ENCODE assay signal across 20 cellular contexts in the genomic region with DNA sequence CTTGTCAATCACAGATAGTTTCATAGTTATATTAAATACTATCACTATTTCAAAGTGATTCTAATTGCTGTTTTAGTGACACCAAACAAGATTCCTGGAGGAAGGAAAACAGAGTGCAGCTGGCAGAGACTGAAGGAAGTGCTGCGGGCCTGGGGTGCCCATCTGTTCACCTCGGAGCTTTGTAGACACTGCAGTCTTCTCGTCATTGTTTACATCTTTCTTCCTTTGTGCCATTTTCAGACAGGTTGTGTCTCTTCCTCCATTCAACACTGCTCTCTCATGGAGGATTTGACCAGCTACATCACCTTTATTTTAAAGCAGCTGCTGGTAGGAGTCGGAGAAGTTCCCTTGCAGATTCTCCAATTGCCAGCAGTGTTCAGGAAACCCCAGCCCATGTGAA. TPM values are rescaled to one million over a fixed set of nuclear protein-coding genes. Genes with fewer than 3 reads are reported as not detected.
DNase-seq lines count a peak whose midpoint lies in the region; ATAC-seq, FAIRE-seq and TF ChIP-seq lines count a peak whose summit lies in the region.
"Had no signal": no experiment of that assay in that cellular context is flagged by ENCODE, and none has a peak within 500 bp of the region (broad histone marks: within the 10 kb centered on the region; RNA-seq: fewer than 3 reads in every experiment).

No MANE protein-coding gene starts in this region.

- H3K9ac ChIP-seq in endothelial cell of umbilical vein (replicated peaks; ENCODE audit: extremely low read depth, insufficient read depth, low read length), result no peak overlapping the region
- H3K9ac ChIP-seq: GM23248 had no signal

- TF ChIP-seq POLR2A in endothelial cell of umbilical vein (IDR thresholded peaks at IDR 0.05; ENCODE audit: low read depth, low read length), result no peak

- no peak for FAIRE-seq in endothelial cell of umbilical vein (lab: Jason Lieb, UNC)
- FAIRE-seq: GM12892, GM19239 had no signal

- no peaks in the 10 kb centered on the region for H3K36me3 ChIP-seq in endothelial cell of umbilical vein (ENCODE audit: control insufficient read depth in 2 of 2, extremely low read depth in 1 of 2, insufficient read depth in 2 of 2, low read length in 2 of 2)
- no peaks in the 10 kb centered on the region for H3K36me3 ChIP-seq in thymus (ENCODE audit: control insufficient read depth, insufficient read depth)

- H2AFZ ChIP-seq in endothelial cell of umbilical vein (ENCODE audit: low read depth, low read length), result peak overlapping the region; percentile 52
- H2AFZ ChIP-seq: GM23248 had no signal

- no peaks in the 10 kb centered on the region for H3K9me3 ChIP-seq in endothelial cell of umbilical vein (replicated peaks; ENCODE audit: control insufficient read depth, insufficient read depth, low read length)
- no peaks in the 10 kb centered on the region for H3K9me3 ChIP-seq in thymus (ENCODE audit: control insufficient read depth)

- H3K27me3 ChIP-seq in endothelial cell of umbilical vein (ENCODE audit: control insufficient read depth in 2 of 2, insufficient read depth in 2 of 2, low read length in 2 of 2), result no peaks in the 10 kb centered on the region
- H3K27me3 ChIP-seq in thymus (ENCODE audit: control insufficient read depth, insufficient read depth), result no peaks in the 10 kb centered on the region

- DNase-seq in NCI-H2227 (lab: John Stamatoyannopoulos, UW; ENCODE audit: unreplicated experiment), result peak; percentile 12
- no peak for DNase-seq in NCI-H2227 treated with DMSO at 0.1 percent for 48 hours (lab: John Stamatoyannopoulos, UW)
- peak; percentile 72 for DNase-seq in NCI-H2171 treated with DMSO at 0.1 percent for 48 hours (lab: John Stamatoyannopoulos, UW)
- DNase-seq in endothelial cell of umbilical vein (ENCODE audit: low read depth, low spot score), result peak; percentile 57
- DNase-seq in coronary artery (ENCODE audit: low spot score), result no peak
- no peak for DNase-seq in CD1c-positive myeloid dendritic cell (ENCODE audit: extremely low spot score)
- DNase-seq: 8988T, GDM1, GM23248, NCI-H1436, NCI-H2107, NCI-H526, PC-3 had no signal

- H3K4me2 ChIP-seq in endothelial cell of umbilical vein (ENCODE audit: insufficient read depth, low read length), result peak overlapping the region; percentile 1

- POLR2A ChIA-PET in endothelial cell of umbilical vein (lab: Charles Lee), result no interaction called here

- no peaks in the 10 kb centered on the region for H4K20me1 ChIP-seq in endothelial cell of umbilical vein (replicated peaks; ENCODE audit: control insufficient read depth, extremely low read depth, insufficient read depth, low read length)

- H3K27ac ChIP-seq in endothelial cell of umbilical vein (ENCODE audit: insufficient read depth, low read depth, low read length) (no peak overlapping the region), thymus (ENCODE audit: low read depth) (peak overlapping the region; percentile 83), coronary artery (no peak overlapping the region)
- H3K27ac ChIP-seq: GM23248 had no signal

- no peaks in the 10 kb centered on the region for H3K9me1 ChIP-seq in endothelial cell of umbilical vein (replicated peaks; ENCODE audit: control insufficient read depth, extremely low read depth, insufficient read depth, low read length)

- no peak for ATAC-seq in GM21576 (IDR thresholded peaks at IDR 0.05; ENCODE audit: unreplicated experiment)
- ATAC-seq: PC-3 had no signal

- H3K4me3 ChIP-seq in endothelial cell of umbilical vein (replicated peaks in 1 of 3; ENCODE audit: insufficient read depth in 1 of 3, low read depth in 1 of 3, low read length in 3 of 3), result no peak overlapping the region
- H3K4me3 ChIP-seq in thymus (ENCODE audit: low read length), result no peak overlapping the region
- no peak overlapping the region for H3K4me3 ChIP-seq in coronary artery
- H3K4me3 ChIP-seq: GM23248 had no signal

- no TSS peak for BruUV-seq in endothelial cell of umbilical vein (replicated peaks; lab: Mats Ljungman, UMichigan)

- TF ChIP-seq CTCF in endothelial cell of umbilical vein (IDR thresholded peaks at IDR 0.05; ENCODE audit: extremely low read depth in 1 of 2, insufficient read depth in 1 of 2, low read depth in 1 of 2, low read length in 2 of 2), result no peak
- no peak for TF ChIP-seq CTCF in coronary artery (IDR thresholded peaks at IDR 0.05)

- WGBS in thymus, result 6% methylated on average over 4 of the region's 4 CpGs

- intact Hi-C loops in endothelial cell of umbilical vein (cut with micrococcal nuclease), result no loop called here

- peaks cover 7% of the 10 kb centered on the region for H3K4me1 ChIP-seq in endothelial cell of umbilical vein (ENCODE audit: control insufficient read depth, extremely low read depth, insufficient read depth, low read length)
- H3K4me1 ChIP-seq in thymus (ENCODE audit: control insufficient read depth, insufficient read depth, low read length), result peaks cover 20% of the 10 kb centered on the region

- CTCF ChIA-PET in endothelial cell of umbilical vein (lab: Charles Lee), result interaction anchor here (1.1 to 2.1 kb wide), 6 partner anchors 9 to 38 kb away, joined by 3 to 6 read pairs (median 5); no protein-coding TSS in a partner anchor

- H3K79me2 ChIP-seq in endothelial cell of umbilical vein (ENCODE audit: control insufficient read depth, insufficient read depth, low read length), result no peaks in the 10 kb centered on the region

- dilution Hi-C loops in endothelial cell of umbilical vein (cut with MboI; ENCODE audit: extremely low pct_ligation_motif_present, low sequenced_read_pairs), result no loop called here

TF ChIP-seq in endothelial cell of umbilical vein, 7 proteins besides CTCF, POLR2A, EP300 and RAD21:
- TF ChIP-seq EZH2 (IDR thresholded peaks at IDR 0.05; ENCODE audit: borderline replicate concordance, low read depth, low read length, severe bottlenecking), result no peak
TF ChIP-seq in endothelial cell of umbilical vein: peak in this region for 0.

RNA-seq across cellular contexts. Expression of a gene that starts 37.3 kb away (rescaled TPM):
- total RNA-seq in endothelial cell of umbilical vein, result 4.9 and 5.0 TPM in 2 replicates
- 2.3 and 2.5 TPM in 2 replicates for polyA plus RNA-seq in endothelial cell of umbilical vein
- polyA plus RNA-seq in endothelial cell of umbilical vein (2011; cell fraction: cytosol; rRNA removed), result 1.1 TPM in 2 replicates
- polyA plus RNA-seq in endothelial cell of umbilical vein (2011; cell fraction: nucleus; rRNA removed), result 8.9 and 12.1 TPM in 2 replicates
- 2.0 and 5.2 TPM in 2 replicates for polyA plus RNA-seq in endothelial cell of umbilical vein (2012)
- polyA minus RNA-seq in endothelial cell of umbilical vein, result 3.4 and 5.3 TPM in 2 replicates
- polyA minus RNA-seq in endothelial cell of umbilical vein (2011; cell fraction: cytosol; rRNA and poly(A)+ RNA removed), result 3.3 TPM
- 9.0 and 9.1 TPM in 2 replicates for polyA minus RNA-seq in endothelial cell of umbilical vein (2011; cell fraction: nucleus; rRNA and poly(A)+ RNA removed)
- polyA plus RNA-seq in thymus, result 2.0 TPM
- total RNA-seq: HT-29, SK-MEL-5 had no signal
- polyA plus RNA-seq: IgD-negative memory B cell had no signal

Comparison
In these comparisons a context has a peak if more than half of its experiments do, and no peak if none do; other contexts are left out.
1. DNase-seq: peak in NCI-H2227 (single experiment), NCI-H2171 treated with DMSO at 0.1 percent for 48 hours (single experiment) and endothelial cell of umbilical vein (single experiment); none in NCI-H2227 treated with DMSO at 0.1 percent for 48 hours (single experiment), coronary artery (single experiment) and CD1c-positive myeloid dendritic cell (single experiment).